In the genomic region with DNA sequence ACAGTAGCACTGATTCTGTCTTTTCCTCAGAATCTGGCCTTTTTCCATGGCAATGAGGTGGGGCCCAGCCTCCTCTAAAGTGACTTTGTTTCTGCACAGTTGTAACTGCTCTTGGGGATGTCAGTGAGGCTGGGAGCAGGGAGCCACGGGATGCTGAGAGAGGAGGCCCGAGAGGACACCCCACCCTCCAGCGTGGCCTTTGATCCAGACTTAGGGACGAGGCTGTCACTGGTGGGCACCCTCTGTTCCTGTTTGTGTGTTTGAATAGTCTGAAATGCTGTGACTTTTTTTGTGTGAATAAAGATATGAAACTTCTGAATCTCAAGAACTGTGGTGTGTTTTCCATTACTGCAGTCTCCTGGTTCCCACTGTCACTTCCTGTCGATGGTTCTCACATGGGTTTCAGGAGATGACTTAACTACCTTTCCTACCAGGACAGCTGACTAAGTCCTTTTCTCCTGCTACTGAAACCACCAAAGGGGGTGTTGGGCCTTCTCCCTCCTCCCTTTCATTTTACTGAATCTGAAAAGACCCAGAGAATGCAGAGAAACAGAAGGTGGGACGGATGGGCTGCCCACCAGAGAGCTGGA, we compare ENCODE assay signal across 12 cellular contexts. TPM values are rescaled to one million over a fixed set of nuclear protein-coding genes. Genes with fewer than 3 reads are reported as not detected.
DNase-seq lines count a peak whose midpoint lies in the region; ATAC-seq and TF ChIP-seq lines count a peak whose summit lies in the region.
"Had no signal": no experiment of that assay in that cellular context is flagged by ENCODE, and none has a peak within 500 bp of the region (broad histone marks: within the 10 kb centered on the region; RNA-seq: fewer than 3 reads in every experiment).

No MANE protein-coding gene starts in this region.

- H2AFZ ChIP-seq in hepatocyte: no peak overlapping the region

- H3K36me3 ChIP-seq in hepatocyte (replicated peaks; ENCODE audit: insufficient read depth, low read depth) (no peaks in the 10 kb centered on the region), body of pancreas (replicated peaks in 1 of 2; ENCODE audit: insufficient read depth in 1 of 2, low read depth in 2 of 2) (peaks cover 0 to 8% of the 10 kb centered on the region in 2 donors)
- H3K36me3 ChIP-seq: uterus had no signal

- H3K9me3 Mint-ChIP-seq in activated CD8-positive, alpha-beta T cell treated with anti-CD3 and anti-CD28 coated beads for 36 hours: no peaks in the 10 kb centered on the region
- H3K9me3 Mint-ChIP-seq: CD8-positive, alpha-beta memory T cell had no signal

- H3K9me3 ChIP-seq in hepatocyte (ENCODE audit: low read depth): no peaks in the 10 kb centered on the region
- H3K9me3 ChIP-seq in body of pancreas: no peaks in the 10 kb centered on the region
- H3K9me3 ChIP-seq: uterus had no signal

- ATAC-seq in activated CD8-positive, alpha-beta T cell treated with anti-CD3 and anti-CD28 coated beads for 36 hours: peak; percentile 59
- no peak for ATAC-seq in body of pancreas

- no peak overlapping the region for H3K4me3 Mint-ChIP-seq in activated CD8-positive, alpha-beta T cell treated with anti-CD3 and anti-CD28 coated beads for 36 hours
- H3K4me3 Mint-ChIP-seq: CD8-positive, alpha-beta memory T cell had no signal

- H4K20me1 ChIP-seq in hepatocyte (ENCODE audit: insufficient read depth, poor library complexity, severe bottlenecking): no peaks in the 10 kb centered on the region

- no peaks in the 10 kb centered on the region for H3K27me3 Mint-ChIP-seq in activated CD8-positive, alpha-beta T cell treated with anti-CD3 and anti-CD28 coated beads for 36 hours
- H3K27me3 Mint-ChIP-seq: CD8-positive, alpha-beta memory T cell had no signal

- WGBS in hepatocyte (ENCODE audit: low lambda C conversion rate, missing lambda C conversion rate): 92% methylated on average over 6 of the region's 6 CpGs
- WGBS in body of pancreas, 2 donors: 61 to 69% methylated on average over 2 to 6 of the region's 6 CpGs

- POLR2A ChIA-PET in activated CD8-positive, alpha-beta T cell treated with anti-CD3 and anti-CD28 coated beads for 36 hours (lab: Charles Lee): interaction anchor here (0.7 kb wide), 1 partner anchor 42 kb away, joined by 3 read pairs; no protein-coding TSS in a partner anchor

- H3K27ac Mint-ChIP-seq in activated CD8-positive, alpha-beta T cell treated with anti-CD3 and anti-CD28 coated beads for 36 hours: peak overlapping the region; percentile 78

- no peak for TF ChIP-seq POLR2A in body of pancreas (IDR thresholded peaks at IDR 0.05)

- H3K4me3 ChIP-seq in AG10803 (ENCODE audit: low read length) (no peak overlapping the region), GM12865 (ENCODE audit: low read depth, low read length) (no peak overlapping the region), hepatocyte (no peak overlapping the region), body of pancreas (no peak overlapping the region)
- H3K4me3 ChIP-seq: uterus had no signal

- CTCF ChIA-PET in activated CD8-positive, alpha-beta T cell treated with anti-CD3 and anti-CD28 coated beads for 36 hours (lab: Charles Lee): no interaction called here

- peaks cover 4% of the 10 kb centered on the region for H3K79me2 ChIP-seq in hepatocyte

- DNase-seq in AG10803 (ENCODE audit: low read depth): peak; percentile 58
- peak; percentile 66 for DNase-seq in GM12865 (ENCODE audit: low read depth)
- peak; percentile 30 for DNase-seq in activated CD8-positive, alpha-beta T cell treated with anti-CD3 and anti-CD28 coated beads for 36 hours
- DNase-seq in hepatocyte (ENCODE audit: low spot score): no peak
- no peak for DNase-seq in NCI-H748 treated with DMSO at 0.1 percent for 48 hours (lab: John Stamatoyannopoulos, UW)
- DNase-seq in activated effector memory CD4-positive, alpha-beta T cell treated with Interleukin-2 at 50 U/mL for 16 hours: no peak
- no peak for DNase-seq in activated gamma-delta T cell (lab: John Stamatoyannopoulos, UW)
- no peak for DNase-seq in body of pancreas
- DNase-seq: activated CD4-positive, CD25-positive, alpha-beta regulatory T cell treated with anti-CD3 and anti-CD28 coated beads, Interleukin-2, amount 50 U/mL, for 72 hours; CD8-positive, alpha-beta memory T cell; Right ventricle myocardium superior; uterus had no signal

- no peaks in the 10 kb centered on the region for H3K9me2 ChIP-seq in hepatocyte (replicated peaks; ENCODE audit: insufficient read depth)

- peaks cover 3% of the 10 kb centered on the region for H3K36me3 Mint-ChIP-seq in activated CD8-positive, alpha-beta T cell treated with anti-CD3 and anti-CD28 coated beads for 36 hours (ENCODE audit: low read depth)

- intact Hi-C loops in activated CD8-positive, alpha-beta T cell treated with anti-CD3 and anti-CD28 coated beads for 36 hours (cut with micrococcal nuclease): no loop called here
- intact Hi-C loops in body of pancreas (cut with DNase I): no loop called here

- H3K4me1 ChIP-seq in hepatocyte (ENCODE audit: insufficient read depth) (no peaks in the 10 kb centered on the region), body of pancreas (no peaks in the 10 kb centered on the region)
- H3K4me1 ChIP-seq: uterus had no signal

- peak overlapping the region; percentile 16 for H3K27ac ChIP-seq in hepatocyte
- H3K27ac ChIP-seq in body of pancreas: no peak overlapping the region
- H3K27ac ChIP-seq: uterus had no signal

- no peaks in the 10 kb centered on the region for H3K27me3 ChIP-seq in hepatocyte
- no peaks in the 10 kb centered on the region for H3K27me3 ChIP-seq in body of pancreas
- H3K27me3 ChIP-seq: uterus had no signal

- no peak overlapping the region for H3K4me2 ChIP-seq in hepatocyte

- TF ChIP-seq CTCF in AG10803 (conservative IDR thresholded peaks at IDR 0.05; ENCODE audit: low read length): no peak
- no peak for TF ChIP-seq CTCF in GM12865 (IDR thresholded peaks at IDR 0.05; ENCODE audit: insufficient read depth, low read depth, low read length, missing control alignments)
- TF ChIP-seq CTCF in activated CD8-positive, alpha-beta T cell treated with anti-CD3 and anti-CD28 coated beads for 36 hours (IDR thresholded peaks at IDR 0.05): no peak
- no peak for TF ChIP-seq CTCF in hepatocyte (IDR thresholded peaks at IDR 0.05; ENCODE audit: poor library complexity)
- no peak for TF ChIP-seq CTCF in body of pancreas (IDR thresholded peaks at IDR 0.05)

- H3K4me1 Mint-ChIP-seq in activated CD8-positive, alpha-beta T cell treated with anti-CD3 and anti-CD28 coated beads for 36 hours (ENCODE audit: low read depth): peaks cover 32% of the 10 kb centered on the region

RNA-seq across cellular contexts. Expression of a gene that starts 18.6 kb away (rescaled TPM):
- total RNA-seq in activated CD8-positive, alpha-beta T cell treated with anti-CD3 and anti-CD28 coated beads for 36 hours: 10 to 100 TPM; 10.5 to 11.4 TPM
- total RNA-seq in hepatocyte (17.5 and 19.1 TPM in 2 replicates), body of pancreas (10 to 100 TPM; 11.2 to 12.7 TPM)
- 10.1 and 12.7 TPM in 2 replicates for polyA plus RNA-seq in hepatocyte

RNA-seq across cellular contexts. Expression of a gene that starts 18.9 kb away (rescaled TPM):
- 100 to 1,000 TPM; 177 to 183 TPM for total RNA-seq in activated CD8-positive, alpha-beta T cell treated with anti-CD3 and anti-CD28 coated beads for 36 hours
- total RNA-seq in hepatocyte: 246 and 296 TPM in 2 replicates
- polyA plus RNA-seq in hepatocyte: 307 and 332 TPM in 2 replicates
- 100 to 1,000 TPM; 105 to 131 TPM for total RNA-seq in body of pancreas

RNA-seq across cellular contexts. Expression of a gene that starts 22.1 kb away (rescaled TPM):
- total RNA-seq in activated CD8-positive, alpha-beta T cell treated with anti-CD3 and anti-CD28 coated beads for 36 hours: 1 to 10 TPM; 2.0 to 2.8 TPM
- total RNA-seq in hepatocyte: 11.9 and 12.7 TPM in 2 replicates
- 12.8 and 15.8 TPM in 2 replicates for polyA plus RNA-seq in hepatocyte
- 10 to 100 TPM in 1 of 2 donors, 1 to 10 TPM in 1; 2.1 to 14.8 TPM for total RNA-seq in body of pancreas

RNA-seq across cellular contexts. Expression of a gene that starts 44.1 kb away (rescaled TPM):
- total RNA-seq in activated CD8-positive, alpha-beta T cell treated with anti-CD3 and anti-CD28 coated beads for 36 hours: 1 to 10 TPM; 5.4 TPM
- total RNA-seq in hepatocyte: 2.6 and 3.5 TPM in 2 replicates
- 4.0 and 4.5 TPM in 2 replicates for polyA plus RNA-seq in hepatocyte
- 1 to 10 TPM; 6.7 to 7.9 TPM for total RNA-seq in body of pancreas

RNA-seq across cellular contexts. Expression of a gene that starts 53.2 kb away (rescaled TPM):
- total RNA-seq in activated CD8-positive, alpha-beta T cell treated with anti-CD3 and anti-CD28 coated beads for 36 hours: 10 to 100 TPM; 53.6 to 62.4 TPM
- total RNA-seq in hepatocyte (39.3 and 49.5 TPM in 2 replicates), body of pancreas (10 to 100 TPM in 1 of 2 donors, not detected in 1; 16.9 TPM)
- polyA plus RNA-seq in hepatocyte: 29.8 and 39.3 TPM in 2 replicates

Comparison
In these comparisons a context has a peak if more than half of its experiments do, and no peak if none do; other contexts are left out.
1. DNase-seq: peak in AG10803 (single experiment), GM12865 (single experiment) and activated CD8-positive, alpha-beta T cell treated with anti-CD3 and anti-CD28 coated beads for 36 hours (single experiment); none in hepatocyte (single experiment), NCI-H748 treated with DMSO at 0.1 percent for 48 hours (single experiment), activated effector memory CD4-positive, alpha-beta T cell treated with Interleukin-2 at 50 U/mL for 16 hours (single experiment), activated gamma-delta T cell (single experiment) and body of pancreas (0 of 4).